11 cellular contexts compared by ENCODE assay signal in genomic region chr2:46268196-46268595, GRCh38.
DNase-seq lines count a peak whose midpoint lies in the region; ATAC-seq lines count a peak whose summit lies in the region.
"Had no signal": no experiment of that assay in that cellular context is flagged by ENCODE, and none has a peak within 500 bp of the region (broad histone marks: within the 10 kb centered on the region; RNA-seq: fewer than 3 reads in every experiment).

No MANE protein-coding gene starts in this region.

- no peaks in the 10 kb centered on the region for H3K27me3 ChIP-seq in adipocyte (replicated peaks; ENCODE audit: control insufficient read depth, insufficient read depth, low read length)
- H3K27me3 ChIP-seq: colonic mucosa had no signal

- ATAC-seq in HG03469 (IDR thresholded peaks at IDR 0.05; ENCODE audit: unreplicated experiment), result peak; percentile 44

- no peak overlapping the region for H3K9ac ChIP-seq in adipocyte (ENCODE audit: low read length)

- peaks cover 26% of the 10 kb centered on the region for H3K4me1 Mint-ChIP-seq in T-helper 2 cell treated with Interferon-gamma antibody and Interleukin-4, amounts not matched to agents 5 μg/mL and 100 μg/mL, for 36 hours (ENCODE audit: low read depth)

- H3K36me3 ChIP-seq in adipocyte (ENCODE audit: control insufficient read depth, insufficient read depth, low read length, severe bottlenecking), result no peaks in the 10 kb centered on the region
- H3K36me3 ChIP-seq: colonic mucosa had no signal

- no peak overlapping the region for H3K4me3 ChIP-seq in adipocyte (ENCODE audit: low read length)
- H3K4me3 ChIP-seq: colonic mucosa had no signal

- no peak for DNase-seq in T-helper 2 cell treated with Interferon-gamma antibody and Interleukin-4, amounts not matched to agents 5 μg/mL and 100 μg/mL, for 36 hours (ENCODE audit: low spot score)
- DNase-seq in T-helper 2 cell, result no peak
- DNase-seq in adipocyte (ENCODE audit: low read depth), result peak; percentile 39
- DNase-seq in pons (ENCODE audit: low spot score), result peak; percentile 31
- no peak for DNase-seq in activated CD4-positive, alpha-beta T cell treated with anti-CD3 and anti-CD28 coated beads, Interleukin-2, amount 50 U/mL, for 1 hour
- no peak for DNase-seq in hepatic stellate cell (ENCODE audit: low spot score)
- no peak for DNase-seq in NCI-H2081 treated with DMSO at 0.1 percent for 48 hours (lab: John Stamatoyannopoulos, UW)
- DNase-seq: activated gamma-delta T cell, colonic mucosa, glutamatergic neuron had no signal

- peaks cover 13% of the 10 kb centered on the region for H3K27me3 Mint-ChIP-seq in T-helper 2 cell treated with Interferon-gamma antibody and Interleukin-4, amounts not matched to agents 5 μg/mL and 100 μg/mL, for 36 hours (ENCODE audit: low read depth)

- H3K4me1 ChIP-seq in adipocyte (ENCODE audit: control insufficient read depth, insufficient read depth, low read length), result no peaks in the 10 kb centered on the region
- H3K4me1 ChIP-seq: colonic mucosa had no signal

- H3K4me3 Mint-ChIP-seq in T-helper 2 cell treated with Interferon-gamma antibody and Interleukin-4, amounts not matched to agents 5 μg/mL and 100 μg/mL, for 36 hours, result peak overlapping the region; percentile 46

- no peaks in the 10 kb centered on the region for H3K36me3 Mint-ChIP-seq in T-helper 2 cell treated with Interferon-gamma antibody and Interleukin-4, amounts not matched to agents 5 μg/mL and 100 μg/mL, for 36 hours (ENCODE audit: low read depth)

- no peaks in the 10 kb centered on the region for H3K9me3 Mint-ChIP-seq in T-helper 2 cell treated with Interferon-gamma antibody and Interleukin-4, amounts not matched to agents 5 μg/mL and 100 μg/mL, for 36 hours

- H3K9me3 ChIP-seq in adipocyte (ENCODE audit: control insufficient read depth, low read length), result no peaks in the 10 kb centered on the region
- H3K9me3 ChIP-seq: colonic mucosa had no signal

- peak overlapping the region; percentile 5 for H3K27ac Mint-ChIP-seq in T-helper 2 cell treated with Interferon-gamma antibody and Interleukin-4, amounts not matched to agents 5 μg/mL and 100 μg/mL, for 36 hours

Comparison
In these comparisons a context has a peak if more than half of its experiments do, and no peak if none do; other contexts are left out.
1. DNase-seq: peak in adipocyte (single experiment) and pons (single experiment); none in T-helper 2 cell treated with Interferon-gamma antibody and Interleukin-4, amounts not matched to agents 5 μg/mL and 100 μg/mL, for 36 hours (single experiment), T-helper 2 cell (0 of 5), activated CD4-positive, alpha-beta T cell treated with anti-CD3 and anti-CD28 coated beads, Interleukin-2, amount 50 U/mL, for 1 hour (single experiment), hepatic stellate cell (single experiment) and NCI-H2081 treated with DMSO at 0.1 percent for 48 hours (single experiment).